ENCODE assay signal across 8 cellular contexts in genomic region chr9:137053944-137054931, GRCh38. TPM values are rescaled to one million over a fixed set of nuclear protein-coding genes. Genes with fewer than 3 reads are reported as not detected.
DNase-seq lines count a peak whose midpoint lies in the region; ATAC-seq and TF ChIP-seq lines count a peak whose summit lies in the region.

Gene ENTPD2, minus strand, starts transcription at chr9:137054061. Its CDS starts 64 bp downstream, at chr9:137053997.

- H3F3A ChIP-seq in GM23338 (replicated peaks; ENCODE audit: low read depth) (0 out of 2 replicates have a peak, but pooled peaks cover 2% of the 10 kb centered on the region), OCI-LY1 (ENCODE audit: insufficient read depth, low read length) (no peaks in the 10 kb centered on the region), neural cell (ENCODE audit: insufficient read depth, low read length, poor library complexity, severe bottlenecking) (no peaks in the 10 kb centered on the region)

- H3K36me3 ChIP-seq in GM23338 (ENCODE audit: insufficient read depth) (no peaks in the 10 kb centered on the region), OCI-LY1 (ENCODE audit: insufficient read depth, low read length) (no peaks in the 10 kb centered on the region), neural cell (ENCODE audit: insufficient read depth, low read length) (no peaks in the 10 kb centered on the region)

- no peak within 1 kb of the TSS for H3K9ac ChIP-seq in OCI-LY1 (ENCODE audit: low read length)
- no peak within 1 kb of the TSS for H3K9ac ChIP-seq in neural cell (ENCODE audit: low read length)

- H2AFZ ChIP-seq in GM23338 = peak within 1 kb of the TSS; percentile 80
- H2AFZ ChIP-seq in OCI-LY1 (ENCODE audit: low read length) = no peak within 1 kb of the TSS
- no peak within 1 kb of the TSS for H2AFZ ChIP-seq in neural cell (ENCODE audit: low read depth, low read length)

- peaks cover 47% of the 10 kb centered on the region for H3K27me3 Mint-ChIP-seq in GM23338 (ENCODE audit: insufficient read depth, low read depth, poor library complexity)

- H4K20me1 ChIP-seq in GM23338 (replicated peaks; ENCODE audit: insufficient read depth) (no peaks in the 10 kb centered on the region), OCI-LY1 (ENCODE audit: insufficient read depth, low read length) (no peaks in the 10 kb centered on the region), neural cell (ENCODE audit: insufficient read depth) (no peaks in the 10 kb centered on the region)

- H3K27me3 ChIP-seq in GM23338 (ENCODE audit: insufficient read depth) (peaks cover 40% of the 10 kb centered on the region), OCI-LY1 (ENCODE audit: insufficient read depth, low read length) (peaks cover 10% of the 10 kb centered on the region; the same call in 1 of the 2 replicates), dorsolateral prefrontal cortex (peaks cover 0 to 38% (median 17%) of the 10 kb centered on the region in 45 donors), neural cell (ENCODE audit: insufficient read depth, low read depth, low read length) (peaks cover 64% of the 10 kb centered on the region)

- no peaks in the 10 kb centered on the region for H3K9me3 Mint-ChIP-seq in GM23338

- intact Hi-C loops in dorsolateral prefrontal cortex (cut with DNase I) = no loop called here

- no peak within 1 kb of the TSS for H3K27ac Mint-ChIP-seq in GM23338

- ATAC-seq in GM23338 = peak; percentile 46
- no peak for ATAC-seq in HG02759 (IDR thresholded peaks at IDR 0.05; ENCODE audit: unreplicated experiment)

- H3K27ac ChIP-seq in GM23338 (ENCODE audit: low read depth) (no peak within 1 kb of the TSS), OCI-LY1 (ENCODE audit: low read depth, low read length, poor library complexity, severe bottlenecking) (no peak within 1 kb of the TSS), dorsolateral prefrontal cortex (peak within 1 kb of the TSS in 55 of 59 donors; percentile 26 to 85 (median 74)), neural cell (ENCODE audit: low read length) (no peak within 1 kb of the TSS)

- no peak for TF ChIP-seq CTCF in GM23338 (conservative IDR thresholded peaks at IDR 0.05; ENCODE audit: low read depth in 2 of 2)
- TF ChIP-seq CTCF in OCI-LY1 (IDR thresholded peaks at IDR 0.05; ENCODE audit: low read length) = no peak
- TF ChIP-seq CTCF in dorsolateral prefrontal cortex (IDR thresholded peaks at IDR 0.05 in 54 of 56, conservative IDR thresholded peaks at IDR 0.05 in 2 of 56; ENCODE audit: low read depth in 1 of 56, partially characterized antibody in 56 of 56) = no peak
- no peak for TF ChIP-seq CTCF in neural cell (IDR thresholded peaks at IDR 0.05; ENCODE audit: poor library complexity, severe bottlenecking)

- peak within 1 kb of the TSS; percentile 84 for H3K4me2 ChIP-seq in GM23338
- 0 out of 2 replicates have a peak within 1 kb of the TSS, but pooled peaks have one; percentile 10 for H3K4me2 ChIP-seq in OCI-LY1 (ENCODE audit: low read length)
- no peak within 1 kb of the TSS for H3K4me2 ChIP-seq in neural cell (ENCODE audit: low read length)

- H3K79me2 ChIP-seq in GM23338 (replicated peaks; ENCODE audit: insufficient read depth) (no peaks in the 10 kb centered on the region), OCI-LY1 (ENCODE audit: insufficient read depth, low read length) (no peaks in the 10 kb centered on the region), neural cell (replicated peaks; ENCODE audit: insufficient read depth, low read length) (no peaks in the 10 kb centered on the region)

- DNase-seq in GM23338 (ENCODE audit: low spot score) (peak; percentile 70), dorsolateral prefrontal cortex (no peak), HPDE6-E6E7 (ENCODE audit: extremely low spot score) (no peak), NCI-H1694 treated with DMSO at 0.1 percent for 48 hours (lab: John Stamatoyannopoulos, UW) (no peak), dermis blood vessel endothelial cell (no peak)

- no peaks in the 10 kb centered on the region for H3K9me3 ChIP-seq in OCI-LY1 (ENCODE audit: low read length)
- H3K9me3 ChIP-seq in neural cell (ENCODE audit: low read length) = no peaks in the 10 kb centered on the region

- no peaks in the 10 kb centered on the region for H3K36me3 Mint-ChIP-seq in GM23338 (ENCODE audit: low read depth)

- no peak for TF ChIP-seq EP300 in neural cell (conservative IDR thresholded peaks at IDR 0.05; ENCODE audit: poor library complexity, severe bottlenecking)

- no peaks in the 10 kb centered on the region for H3K4me1 ChIP-seq in GM23338 (ENCODE audit: insufficient read depth)
- H3K4me1 ChIP-seq in OCI-LY1 (ENCODE audit: insufficient read depth, low read length, severe bottlenecking) = peaks cover 4% of the 10 kb centered on the region

- H3K4me3 ChIP-seq in GM23338 (peak within 1 kb of the TSS; percentile 60), OCI-LY1 (ENCODE audit: low read depth, low read length, poor library complexity, severe bottlenecking) (peak within 1 kb of the TSS; percentile 33), dorsolateral prefrontal cortex (peak within 1 kb of the TSS in 55 of 59 donors; percentile 3 to 61 (median 37)), neural cell (ENCODE audit: low read length) (peak within 1 kb of the TSS; percentile 46)

- TF ChIP-seq RAD21 in neural cell (conservative IDR thresholded peaks at IDR 0.05) = no peak

- peaks cover 4% of the 10 kb centered on the region; the same call in 1 of the 3 replicates for H3K4me1 Mint-ChIP-seq in GM23338

- H3K9me2 ChIP-seq in GM23338 (ENCODE audit: insufficient read depth) = no peaks in the 10 kb centered on the region
- H3K9me2 ChIP-seq in OCI-LY1 (ENCODE audit: low read depth, low read length) = no peaks in the 10 kb centered on the region
- H3K9me2 ChIP-seq in neural cell (ENCODE audit: insufficient read depth, low read length) = no peaks in the 10 kb centered on the region

- peak within 1 kb of the TSS; percentile 57 for H3K4me3 Mint-ChIP-seq in GM23338

TF ChIP-seq in GM23338, 12 proteins besides CTCF, POLR2A, EP300 and RAD21 (continues in another document):
- no peak for TF ChIP-seq EZH2phosphoT487 (IDR thresholded peaks at IDR 0.05; ENCODE audit: unreplicated experiment)
- TF ChIP-seq EZH2 (IDR thresholded peaks at IDR 0.05; ENCODE audit: low read depth, unreplicated experiment) = peak; percentile 23
- TF ChIP-seq POLR2AphosphoS5 (IDR thresholded peaks at IDR 0.05; ENCODE audit: low read depth) = peak; percentile 31

TF ChIP-seq in neural cell, 6 proteins besides CTCF, POLR2A, EP300 and RAD21:
- TF ChIP-seq SMC3 (conservative IDR thresholded peaks at IDR 0.05; ENCODE audit: poor library complexity) (no peak), TAF1 (IDR thresholded peaks at IDR 0.05; ENCODE audit: low read depth) (no peak), EZH2 (IDR thresholded peaks at IDR 0.05; ENCODE audit: borderline replicate concordance, insufficient read depth, low read length, poor library complexity, severe bottlenecking) (no peak), MXI1 (conservative IDR thresholded peaks at IDR 0.05; ENCODE audit: poor library complexity, severe bottlenecking) (no peak), REST (IDR thresholded peaks at IDR 0.05; ENCODE audit: borderline replicate concordance) (no peak), POLR2AphosphoS5 (IDR thresholded peaks at IDR 0.05) (no peak)

RNA-seq across cellular contexts. Expression of gene ENTPD2, which starts in this region (rescaled TPM):
- 1.1 and 1.9 TPM in 2 replicates for total RNA-seq in GM23338 (2014; rRNA removed; shearing (Covaris generic))
- polyA plus RNA-seq in GM23338 (2016; fragmentation: Nextera tagmentation; extraction: Ambion mirVana) (1.8 and 2.9 TPM in 2 replicates), neural cell (not detected in 2 replicates)
- total RNA-seq in dorsolateral prefrontal cortex (10 to 100 TPM in 105 of 120 experiments, 1 to 10 TPM in 15; 4.7 to 47.5 (median 15.7) TPM), dermis blood vessel endothelial cell (not detected in 2 replicates)
- not detected in 2 replicates for polyA minus RNA-seq in neural cell

Comparison
In these comparisons a context has a peak if more than half of its experiments do, and no peak if none do; other contexts are left out.
1. H3K27ac ChIP-seq: peak in dorsolateral prefrontal cortex (55 of 59); none in GM23338 (single experiment), OCI-LY1 (single experiment) and neural cell (single experiment).
2. Peak in every context shown above with its lines, with median percentiles within 50 percentile points of each other: H3K4me3 ChIP-seq.